In the genomic region with DNA sequence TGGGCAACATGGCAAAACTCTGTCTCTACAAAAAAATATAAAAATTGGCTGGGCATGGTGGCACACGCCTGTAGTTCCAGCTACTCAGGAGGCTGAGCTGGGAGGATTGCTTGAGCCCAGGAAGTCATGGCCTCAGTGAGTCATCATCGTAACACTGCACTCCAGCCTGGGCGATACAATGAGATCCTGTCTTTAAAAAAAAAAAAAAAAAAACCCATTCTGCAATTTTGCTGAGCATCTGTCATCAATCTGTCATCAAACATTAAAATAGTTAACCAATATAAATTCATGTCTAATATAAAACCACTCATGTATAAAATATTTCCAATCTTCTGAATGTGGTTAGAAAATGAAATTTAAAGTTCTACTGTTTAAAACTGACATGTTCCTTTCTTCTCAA, we compare ENCODE assay signal across 21 cellular contexts. TPM values are rescaled to one million over a fixed set of nuclear protein-coding genes. Genes with fewer than 3 reads are reported as not detected.
DNase-seq lines count a peak whose midpoint lies in the region; ATAC-seq and TF ChIP-seq lines count a peak whose summit lies in the region.
"Had no signal": no experiment of that assay in that cellular context is flagged by ENCODE, and none has a peak within 500 bp of the region (broad histone marks: within the 10 kb centered on the region; RNA-seq: fewer than 3 reads in every experiment).

No MANE protein-coding gene starts in this region.

- peaks cover 19% of the 10 kb centered on the region for H3F3A ChIP-seq in PC-3 (ENCODE audit: low read length, unreplicated experiment)

- H2BK5ac ChIP-seq in mesendoderm (ENCODE audit: low read length) = no peak overlapping the region

- no peak overlapping the region for H2AK5ac ChIP-seq in mesendoderm (ENCODE audit: low read length)

- H3K9me3 ChIP-seq in PC-3 (ENCODE audit: low read length) (no peaks in the 10 kb centered on the region), left ventricle myocardium inferior (replicated peaks) (no peaks in the 10 kb centered on the region)
- H3K9me3 ChIP-seq: BLaER1 treated with 17β-estradiol and CSF1 and Interleukin-3, amounts not matched to agents 10 nM and 100 nM; colonic mucosa; gastrocnemius medialis had no signal

- H3K9me2 ChIP-seq in PC-3 (replicated peaks; ENCODE audit: low read length) = no peaks in the 10 kb centered on the region

- H3K4me1 ChIP-seq in PC-3 (ENCODE audit: insufficient read depth, low read length) (peaks cover 67% of the 10 kb centered on the region), left ventricle myocardium inferior (peaks cover 5% of the 10 kb centered on the region), mesendoderm (ENCODE audit: control insufficient read depth, low read depth, low read length) (no peaks in the 10 kb centered on the region)
- H3K4me1 ChIP-seq: BLaER1 treated with 17β-estradiol and CSF1 and Interleukin-3, amounts not matched to agents 10 nM and 100 nM; colonic mucosa; gastrocnemius medialis had no signal

- H3K27ac ChIP-seq in PC-3 (ENCODE audit: low read length) (peak overlapping the region; percentile 97), left ventricle myocardium inferior (replicated peaks) (no peak overlapping the region), mesendoderm (ENCODE audit: low read depth, low read length) (no peak overlapping the region)
- H3K27ac ChIP-seq: BLaER1 treated with 17β-estradiol and CSF1 and Interleukin-3, amounts not matched to agents 10 nM and 100 nM; colonic mucosa; gastrocnemius medialis; KMS-11 had no signal

- no peak overlapping the region for H3K18ac ChIP-seq in mesendoderm (ENCODE audit: low read length)

- peak; percentile 51 for DNase-seq in NK-92 treated with Interleukin-12 subunit alpha and Interleukin-12 subunit beta, amount 100 ng/mL, for 24 hours (lab: John Stamatoyannopoulos, UW)
- DNase-seq in NK-92 (lab: John Stamatoyannopoulos, UW; ENCODE audit: unreplicated experiment) (no peak), PC-3 (peak; percentile 88), choroid plexus epithelial cell (ENCODE audit: low read depth) (peak; percentile 16), left ventricle myocardium inferior (no peak), mesendoderm (no peak), activated T-cell treated with anti-CD3 and anti-CD28 coated beads for 4 hours (no peak)
- DNase-seq: 8988T; activated CD8-positive, alpha-beta T cell treated with anti-CD3 and anti-CD28 coated beads for 36 hours; activated T-cell treated with anti-CD3 and anti-CD28 coated beads, Interleukin-2, amount 50 U/mL, for 72 hours; colonic mucosa; gastrocnemius medialis; kidney glomerular epithelial cell; mesenchymal stem cell; NCI-H526; stimulated activated CD4-positive, alpha-beta T cell treated with anti-CD3 and anti-CD28 coated beads, Interleukin-1b, Interleukin-23, amount 100 ng/mL, for 48 hours; stimulated activated naive CD8-positive, alpha-beta T cell treated with anti-CD3 and anti-CD28 coated beads, Interleukin-15, Interleukin-2, amounts not matched to agents 100 U/mL and 50 U/mL, for 24 hours had no signal

- WGBS in mesendoderm (ENCODE audit: extremely low coverage, insufficient coverage, low lambda C conversion rate) = no CpG with 5 or more reads among the region's 3 CpGs

- H3K4me3 ChIP-seq in PC-3 (ENCODE audit: low read length) (peak overlapping the region; percentile 22; the same call in 1 of the 2 replicates), choroid plexus epithelial cell (ENCODE audit: low read depth, low read length) (no peak overlapping the region), left ventricle myocardium inferior (no peak overlapping the region), mesendoderm (ENCODE audit: low read length) (no peak overlapping the region)
- H3K4me3 ChIP-seq: BLaER1 treated with 17β-estradiol and CSF1 and Interleukin-3, amounts not matched to agents 10 nM and 100 nM; colonic mucosa; gastrocnemius medialis had no signal

- no peak overlapping the region for H3K4ac ChIP-seq in mesendoderm (ENCODE audit: low read depth, low read length)

- H3K23ac ChIP-seq in mesendoderm (ENCODE audit: low read length) = no peak overlapping the region

- peak overlapping the region; percentile 72 for H3K4me2 ChIP-seq in PC-3 (ENCODE audit: low read length)
- no peak overlapping the region for H3K4me2 ChIP-seq in mesendoderm (ENCODE audit: low read length)
- H3K4me2 ChIP-seq: BLaER1 treated with 17β-estradiol and CSF1 and Interleukin-3, amounts not matched to agents 10 nM and 100 nM; KMS-11 had no signal

- POLR2A ChIA-PET in PC-3 (lab: Charles Lee; ENCODE audit: unreplicated experiment) = no interaction called here

- no peak overlapping the region for H4K5ac ChIP-seq in mesendoderm (ENCODE audit: low read length)

- no peaks in the 10 kb centered on the region for H3K79me1 ChIP-seq in mesendoderm (ENCODE audit: low read length)

- H3K9ac ChIP-seq in PC-3 (ENCODE audit: low read length) (peak overlapping the region; percentile 80), mesendoderm (ENCODE audit: low read length) (no peak overlapping the region)
- H3K9ac ChIP-seq: BLaER1 treated with 17β-estradiol and CSF1 and Interleukin-3, amounts not matched to agents 10 nM and 100 nM; KMS-11 had no signal

- TF ChIP-seq CTCF in PC-3 (conservative IDR thresholded peaks at IDR 0.05; ENCODE audit: low read depth, low read length) (no peak), choroid plexus epithelial cell (conservative IDR thresholded peaks at IDR 0.05; ENCODE audit: low read depth, low read length) (no peak), left ventricle myocardium inferior (IDR thresholded peaks at IDR 0.05; ENCODE audit: borderline replicate concordance) (no peak)

- no peak overlapping the region for H2BK15ac ChIP-seq in mesendoderm (replicated peaks; ENCODE audit: low read depth)

- H3K79me2 ChIP-seq in PC-3 (ENCODE audit: low read length) = no peaks in the 10 kb centered on the region
- no peaks in the 10 kb centered on the region for H3K79me2 ChIP-seq in mesendoderm (ENCODE audit: control insufficient read depth, insufficient read depth, low read length)

- intact Hi-C loops in PC-3 (cut with micrococcal nuclease) = loop anchor here (1.0 to 10.0 kb wide), 2 partner anchors 37 to 141 kb away; a partner anchor contains a TSS
- intact Hi-C loops in left ventricle myocardium inferior (cut with micrococcal nuclease) = no loop called here

- no peak overlapping the region for H4K8ac ChIP-seq in mesendoderm (ENCODE audit: low read depth, low read length)

- H2BK120ac ChIP-seq in mesendoderm (ENCODE audit: low read depth, low read length) = no peak overlapping the region

- H2AFZ ChIP-seq in PC-3 (ENCODE audit: low read length) = no peak overlapping the region

- H4K20me1 ChIP-seq in PC-3 (ENCODE audit: low read length) = no peaks in the 10 kb centered on the region
- H4K20me1 ChIP-seq: BLaER1 treated with 17β-estradiol and CSF1 and Interleukin-3, amounts not matched to agents 10 nM and 100 nM had no signal

- no peaks in the 10 kb centered on the region for H3K36me3 ChIP-seq in PC-3 (ENCODE audit: low read depth, low read length)
- no peaks in the 10 kb centered on the region for H3K36me3 ChIP-seq in left ventricle myocardium inferior
- no peaks in the 10 kb centered on the region for H3K36me3 ChIP-seq in mesendoderm (ENCODE audit: control insufficient read depth, insufficient read depth, low read length)
- H3K36me3 ChIP-seq: BLaER1 treated with 17β-estradiol and CSF1 and Interleukin-3, amounts not matched to agents 10 nM and 100 nM; colonic mucosa; gastrocnemius medialis had no signal

- ATAC-seq in PC-3 (peak; percentile 42), HG02642 (IDR thresholded peaks at IDR 0.05; ENCODE audit: poor library complexity, unreplicated experiment) (no peak)
- ATAC-seq: activated CD8-positive, alpha-beta T cell treated with anti-CD3 and anti-CD28 coated beads for 36 hours; activated T-cell treated with anti-CD3 and anti-CD28 coated beads, Interleukin-2, amount 50 U/mL, for 72 hours; gastrocnemius medialis; stimulated activated naive CD8-positive, alpha-beta T cell treated with anti-CD3 and anti-CD28 coated beads, Interleukin-15, Interleukin-2, amounts not matched to agents 100 U/mL and 50 U/mL, for 24 hours had no signal

- BruUV-seq in PC-3 (replicated peaks; lab: Mats Ljungman, UMichigan) = no TSS peak

- no peak overlapping the region for H3K56ac ChIP-seq in mesendoderm (ENCODE audit: low read length)

- H3K27me3 ChIP-seq in PC-3 (ENCODE audit: low read length) = no peaks in the 10 kb centered on the region
- no peaks in the 10 kb centered on the region for H3K27me3 ChIP-seq in left ventricle myocardium inferior (ENCODE audit: low read depth)
- H3K27me3 ChIP-seq in mesendoderm (ENCODE audit: insufficient read depth, low read length, poor library complexity) = no peaks in the 10 kb centered on the region
- H3K27me3 ChIP-seq: BLaER1 treated with 17β-estradiol and CSF1 and Interleukin-3, amounts not matched to agents 10 nM and 100 nM; colonic mucosa; gastrocnemius medialis had no signal

- CTCF ChIA-PET in PC-3 (lab: Charles Lee) = no interaction called here

RNA-seq across cellular contexts. Expression of a gene that starts 56.9 kb away (rescaled TPM):
- total RNA-seq in PC-3 (2014; rRNA removed) (9.8 and 13.0 TPM in 2 replicates), left ventricle myocardium inferior (16.2 TPM)
- polyA plus RNA-seq in mesendoderm (2013, experiment 1 of 2) = 6.3 TPM
- polyA plus RNA-seq in mesendoderm (2013, experiment 2 of 2) = 6.6 TPM
- total RNA-seq: gastrocnemius medialis, posterior vena cava had no signal

Comparison
In these comparisons a context has a peak if more than half of its experiments do, and no peak if none do; other contexts are left out.
1. DNase-seq: peak in NK-92 treated with Interleukin-12 subunit alpha and Interleukin-12 subunit beta, amount 100 ng/mL, for 24 hours (single experiment), PC-3 (single experiment) and choroid plexus epithelial cell (single experiment); none in NK-92 (single experiment), left ventricle myocardium inferior (single experiment), mesendoderm (single experiment) and activated T-cell treated with anti-CD3 and anti-CD28 coated beads for 4 hours (single experiment).